In genomic region chr4:39357002-39357401, GRCh38 we compare ENCODE assay signal across 12 cellular contexts.
A peak's percentile ranks its signal among the peaks of the same experiment; 100 is the strongest.
DNase-seq lines count a peak whose midpoint lies in the region; ATAC-seq lines count a peak whose summit lies in the region.
"Had no signal": no experiment of that assay in that cellular context is flagged by ENCODE, and none has a peak within 500 bp of the region (broad histone marks: within the 10 kb centered on the region; RNA-seq: fewer than 3 reads in every experiment).

No MANE protein-coding gene starts in this region.

- peaks cover 6% of the 10 kb centered on the region for H3K4me1 ChIP-seq in rectal smooth muscle tissue (ENCODE audit: control insufficient read depth, insufficient read depth, low read length)

- ATAC-seq in HG02610 (IDR thresholded peaks at IDR 0.05; ENCODE audit: unreplicated experiment) (peak; percentile 31), GM18907 (IDR thresholded peaks at IDR 0.05; ENCODE audit: unreplicated experiment) (no peak)
- ATAC-seq: left colon had no signal

- H3K9me3 ChIP-seq in SK-N-MC (ENCODE audit: low read depth, low read length): no peaks in the 10 kb centered on the region

- H3K27me3 ChIP-seq in rectal smooth muscle tissue (ENCODE audit: control insufficient read depth, insufficient read depth, low read length): no peaks in the 10 kb centered on the region

- H3K9ac ChIP-seq in SK-N-MC (ENCODE audit: insufficient read length) (no peak overlapping the region), rectal smooth muscle tissue (ENCODE audit: low read length) (no peak overlapping the region)

- H3K27ac ChIP-seq in SK-N-MC: peak overlapping the region; percentile 51
- peak overlapping the region; percentile 14 for H3K27ac ChIP-seq in rectal smooth muscle tissue (ENCODE audit: low read depth, low read length)
- H3K27ac ChIP-seq: 22Rv1 had no signal

- H3K4me3 ChIP-seq in SK-N-MC (no peak overlapping the region), rectal smooth muscle tissue (ENCODE audit: low read length) (no peak overlapping the region)

- DNase-seq in NOMO-1 treated with DMSO at 0.1 percent for 48 hours (lab: John Stamatoyannopoulos, UW; ENCODE audit: unreplicated experiment) (peak; percentile 37), NOMO-1 treated with dmso at 0.1 percent for 144 hours (lab: John Stamatoyannopoulos, UW; ENCODE audit: unreplicated experiment) (no peak), SK-N-MC (ENCODE audit: low read depth, low spot score) (no peak), NCI-H1436 (lab: John Stamatoyannopoulos, UW) (no peak)
- no peak for DNase-seq in activated CD8-positive, alpha-beta memory T cell treated with anti-CD3 and anti-CD28 coated beads for 24 hours
- DNase-seq: activated gamma-delta T cell treated with Interleukin-2 at 50 U/mL for 16 hours, left colon, NCI-H1105 treated with DMSO at 0.1 percent for 48 hours had no signal

- H3K36me3 ChIP-seq in SK-N-MC (ENCODE audit: insufficient read depth, low read length) (peaks cover 16% of the 10 kb centered on the region), rectal smooth muscle tissue (ENCODE audit: control insufficient read depth, insufficient read depth, low read length) (no peaks in the 10 kb centered on the region)
